12 cellular contexts compared by ENCODE assay signal in the genomic region with DNA sequence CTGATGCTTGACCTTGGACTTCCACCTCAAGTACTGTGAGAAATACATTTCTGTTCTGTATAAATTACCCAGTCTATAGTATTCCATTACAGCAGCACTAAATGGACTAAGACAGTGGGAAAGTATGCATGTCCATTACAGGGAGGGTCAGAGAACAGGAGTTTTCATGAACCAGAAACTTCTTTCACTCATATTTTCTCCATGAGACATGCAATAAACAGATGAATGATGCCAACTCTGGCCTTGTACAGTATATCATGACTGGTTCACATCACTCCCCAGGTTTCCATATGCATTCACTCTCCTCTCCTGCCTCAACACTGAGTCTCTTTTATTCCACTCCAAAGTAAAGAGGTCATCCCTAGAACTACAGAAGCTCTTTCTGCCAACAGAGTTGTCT. TPM values are rescaled to one million over a fixed set of nuclear protein-coding genes. Genes with fewer than 3 reads are reported as not detected.
DNase-seq lines count a peak whose midpoint lies in the region; ATAC-seq, FAIRE-seq and TF ChIP-seq lines count a peak whose summit lies in the region.
"Had no signal": no experiment of that assay in that cellular context is flagged by ENCODE, and none has a peak within 500 bp of the region (broad histone marks: within the 10 kb centered on the region; RNA-seq: fewer than 3 reads in every experiment).

No MANE protein-coding gene starts in this region.

- no peak for DNase-seq in activated naive CD4-positive, alpha-beta T cell treated with anti-CD3 and anti-CD28 coated beads, Interleukin-2, amount 50 U/mL, for 72 hours (ENCODE audit: low spot score in 2 of 2)
- no peak for DNase-seq in GM12878 (ENCODE audit: low read depth, low spot score)
- peak; percentile 50 for DNase-seq in mesenchymal stem cell
- no peak for DNase-seq in CD8-positive, alpha-beta memory T cell
- no peak for DNase-seq in medulla oblongata (ENCODE audit: extremely low spot score)
- DNase-seq: activated CD8-positive, alpha-beta T cell treated with anti-CD3 and anti-CD28 coated beads for 36 hours; body of pancreas; NCI-H510A treated with DMSO at 0.1 percent for 48 hours; stimulated activated CD4-positive, alpha-beta T cell treated with anti-CD3 and anti-CD28 coated beads, Interleukin-2, amount 100 ng/mL, for 24 hours had no signal

- H3K27me3 ChIP-seq in GM12878 (replicated peaks in 1 of 2; ENCODE audit: control insufficient read depth in 2 of 2, insufficient read depth in 2 of 2, low read length in 1 of 2) (no peaks in the 10 kb centered on the region), mesenchymal stem cell (ENCODE audit: control insufficient read depth in 1 of 2, insufficient read depth in 1 of 2, low read length in 2 of 2) (no peaks in the 10 kb centered on the region), subcutaneous abdominal adipose tissue (ENCODE audit: control insufficient read depth in 5 of 5, insufficient read depth in 4 of 5, low read length in 5 of 5) (no peaks in the 10 kb centered on the region)
- H3K27me3 ChIP-seq in CD8-positive, alpha-beta memory T cell (ENCODE audit: insufficient read depth, low read length, poor library complexity, severe bottlenecking) = no peaks in the 10 kb centered on the region
- H3K27me3 ChIP-seq: body of pancreas had no signal

- H3K36me3 Mint-ChIP-seq in activated naive CD4-positive, alpha-beta T cell treated with anti-CD3 and anti-CD28 coated beads, Interleukin-2, amount 50 U/mL, for 24 hours = peaks cover 4% of the 10 kb centered on the region
- H3K36me3 Mint-ChIP-seq in activated naive CD4-positive, alpha-beta T cell treated with anti-CD3 and anti-CD28 coated beads, Interleukin-2, amount 50 U/mL, for 72 hours = peaks cover 12 to 46% of the 10 kb centered on the region in 2 donors
- H3K36me3 Mint-ChIP-seq in CD8-positive, alpha-beta memory T cell = peaks cover 0 to 6% (median 1%) of the 10 kb centered on the region in 3 donors

- no peak overlapping the region for H2BK5ac ChIP-seq in mesenchymal stem cell (ENCODE audit: low read depth, low read length, poor library complexity, severe bottlenecking)

- TF ChIP-seq EP300 in GM12878 (IDR thresholded peaks at IDR 0.05; ENCODE audit: borderline replicate concordance in 1 of 2, control insufficient read depth in 1 of 2, low read depth in 2 of 2, low read length in 2 of 2) = no peak

- H2AK5ac ChIP-seq in mesenchymal stem cell (ENCODE audit: low read length, severe bottlenecking) = no peak overlapping the region

- intact Hi-C loops in GM12878 (cut with micrococcal nuclease; ENCODE audit: unreplicated experiment) = no loop called here

- H4K91ac ChIP-seq in mesenchymal stem cell (ENCODE audit: low read length) = no peak overlapping the region

- POLR2A ChIA-PET in GM12878 (lab: Charles Lee) = no interaction called here
- POLR2A ChIA-PET in CD8-positive, alpha-beta memory T cell (lab: Charles Lee) = interaction anchor here (0.6 kb wide), 1 partner anchor 53 kb away, joined by 3 read pairs; no protein-coding TSS in a partner anchor

- H3K9me3 Mint-ChIP-seq in activated naive CD4-positive, alpha-beta T cell treated with anti-CD3 and anti-CD28 coated beads, Interleukin-2, amount 50 U/mL, for 24 hours = no peaks in the 10 kb centered on the region
- peaks cover 0 to 8% of the 10 kb centered on the region in 2 donors for H3K9me3 Mint-ChIP-seq in activated naive CD4-positive, alpha-beta T cell treated with anti-CD3 and anti-CD28 coated beads, Interleukin-2, amount 50 U/mL, for 72 hours
- no peaks in the 10 kb centered on the region for H3K9me3 Mint-ChIP-seq in CD8-positive, alpha-beta memory T cell
- H3K9me3 Mint-ChIP-seq: activated CD8-positive, alpha-beta T cell treated with anti-CD3 and anti-CD28 coated beads for 36 hours had no signal

- H2BK12ac ChIP-seq in mesenchymal stem cell (ENCODE audit: low read length in 2 of 2) = peak overlapping the region; percentile 47 to 93

- H2BK15ac ChIP-seq in mesenchymal stem cell (ENCODE audit: low read depth, poor library complexity, severe bottlenecking) = no peak overlapping the region

- RAD21 ChIA-PET in GM12878 (lab: Charles Lee; ENCODE audit: unreplicated experiment) = interaction anchor here (0.6 to 1.3 kb wide), 4 partner anchors 63 to 167 kb away, joined by 3 to 4 read pairs (median 3); partner anchors contain the start of gene AIM2

- no peak overlapping the region for H3K9ac ChIP-seq in GM12878 (ENCODE audit: control insufficient read depth, insufficient read depth, low read length)
- peak overlapping the region; percentile 57 for H3K9ac ChIP-seq in mesenchymal stem cell (ENCODE audit: low read length)
- H3K9ac ChIP-seq in subcutaneous abdominal adipose tissue (ENCODE audit: low read length in 5 of 5) = peak overlapping the region in 1 of 5 donors; percentile 63

- peak overlapping the region; percentile 74 for H2AFZ ChIP-seq in GM12878 (ENCODE audit: control insufficient read depth, low read depth, low read length)
- H2AFZ ChIP-seq in mesenchymal stem cell (ENCODE audit: low read depth, low read length) = no peak overlapping the region

- TF ChIP-seq CTCF in GM12878 (IDR thresholded peaks at IDR 0.05 in 2 of 3, conservative IDR thresholded peaks at IDR 0.05 in 1 of 3; ENCODE audit: control insufficient read depth in 2 of 3, extremely low read depth in 1 of 3, insufficient read depth in 1 of 3, low read depth in 3 of 3, low read length in 3 of 3) = no peak

- no peaks in the 10 kb centered on the region for H3K27me3 Mint-ChIP-seq in activated naive CD4-positive, alpha-beta T cell treated with anti-CD3 and anti-CD28 coated beads, Interleukin-2, amount 50 U/mL, for 24 hours
- no peaks in the 10 kb centered on the region for H3K27me3 Mint-ChIP-seq in CD8-positive, alpha-beta memory T cell
- H3K27me3 Mint-ChIP-seq: activated CD8-positive, alpha-beta T cell treated with anti-CD3 and anti-CD28 coated beads for 36 hours had no signal

- H3K27ac Mint-ChIP-seq in activated naive CD4-positive, alpha-beta T cell treated with anti-CD3 and anti-CD28 coated beads, Interleukin-2, amount 50 U/mL, for 24 hours = peak overlapping the region; percentile 3
- H3K27ac Mint-ChIP-seq in activated naive CD4-positive, alpha-beta T cell treated with anti-CD3 and anti-CD28 coated beads, Interleukin-2, amount 50 U/mL, for 72 hours = peak overlapping the region in 1 of 2 donors; percentile 11
- H3K27ac Mint-ChIP-seq in CD8-positive, alpha-beta memory T cell = peak overlapping the region in 3 of 8 donors; percentile 38 to 64 (median 53)

- H3K27ac ChIP-seq in GM12878 (ENCODE audit: control insufficient read depth, insufficient read depth) (no peak overlapping the region), mesenchymal stem cell (ENCODE audit: low read length, poor library complexity, severe bottlenecking) (no peak overlapping the region), subcutaneous abdominal adipose tissue (ENCODE audit: low read depth, low read length) (peak overlapping the region; percentile 70)
- no peak overlapping the region for H3K27ac ChIP-seq in CD8-positive, alpha-beta memory T cell (ENCODE audit: low read depth, low read length)

- peaks cover 39% of the 10 kb centered on the region for H3K4me1 Mint-ChIP-seq in activated naive CD4-positive, alpha-beta T cell treated with anti-CD3 and anti-CD28 coated beads, Interleukin-2, amount 50 U/mL, for 24 hours
- H3K4me1 Mint-ChIP-seq in CD8-positive, alpha-beta memory T cell = peaks cover 31 to 44% (median 41%) of the 10 kb centered on the region in 3 donors

- H3K4ac ChIP-seq in mesenchymal stem cell (ENCODE audit: low read depth in 1 of 2, low read length in 2 of 2) = peak overlapping the region; percentile 22 to 35

- TF ChIP-seq POLR2A in GM12878 (IDR thresholded peaks at IDR 0.05; ENCODE audit: low read depth, low read length) = no peak

- H4K20me1 ChIP-seq in GM12878 (ENCODE audit: control insufficient read depth, insufficient read depth) = no peaks in the 10 kb centered on the region

- H3K4me2 ChIP-seq in GM12878 (ENCODE audit: control insufficient read depth, insufficient read depth) = no peak overlapping the region
- H3K4me2 ChIP-seq in mesenchymal stem cell (ENCODE audit: low read length, poor library complexity, severe bottlenecking) = no peak overlapping the region

- no TSS peak for BruUV-seq in GM12878 (replicated peaks; lab: Mats Ljungman, UMichigan)

- peak overlapping the region; percentile 42 for H2BK120ac ChIP-seq in mesenchymal stem cell (ENCODE audit: low read depth, low read length)

- H3K4me1 ChIP-seq in GM12878 (ENCODE audit: control insufficient read depth, insufficient read depth, low read length) = peaks cover 15% of the 10 kb centered on the region; the same call in 1 of the 2 replicates
- peaks cover 1% of the 10 kb centered on the region for H3K4me1 ChIP-seq in mesenchymal stem cell (ENCODE audit: control insufficient read depth, insufficient read depth, low read depth, low read length)
- peaks cover 11 to 41% (median 28%) of the 10 kb centered on the region in 5 donors for H3K4me1 ChIP-seq in subcutaneous abdominal adipose tissue (ENCODE audit: control insufficient read depth in 5 of 5, insufficient read depth in 5 of 5, low read length in 5 of 5)
- peaks cover 13% of the 10 kb centered on the region for H3K4me1 ChIP-seq in CD8-positive, alpha-beta memory T cell (ENCODE audit: insufficient read depth, low read length)
- H3K4me1 ChIP-seq: body of pancreas had no signal

- H3K9me3 ChIP-seq in GM12878 (replicated peaks; ENCODE audit: control insufficient read depth, insufficient read depth, low read length) = no peaks in the 10 kb centered on the region; the same call in 2 of the 3 replicates
- H3K9me3 ChIP-seq in mesenchymal stem cell (ENCODE audit: control insufficient read depth, low read length) = no peaks in the 10 kb centered on the region
- no peaks in the 10 kb centered on the region for H3K9me3 ChIP-seq in subcutaneous abdominal adipose tissue (ENCODE audit: control insufficient read depth in 5 of 5, low read length in 5 of 5)
- H3K9me3 ChIP-seq in CD8-positive, alpha-beta memory T cell (ENCODE audit: low read length) = no peaks in the 10 kb centered on the region
- H3K9me3 ChIP-seq: body of pancreas had no signal

- SMC1A ChIA-PET in GM12878 (lab: Charles Lee; ENCODE audit: uncharacterized antibody, unreplicated experiment) = interaction anchor here (0.9 to 1.4 kb wide), 6 partner anchors 11 to 83 kb away, joined by 3 to 10 read pairs (median 4); partner anchors contain the start of gene AIM2

- H3K79me1 ChIP-seq in mesenchymal stem cell (replicated peaks; ENCODE audit: low read length, poor library complexity, severe bottlenecking) = no peaks in the 10 kb centered on the region

- FAIRE-seq in GM12878 (lab: Jason Lieb, UNC) = no peak

- H3K18ac ChIP-seq in mesenchymal stem cell (ENCODE audit: low read depth in 1 of 2, low read length in 2 of 2) = peak overlapping the region; percentile 78 to 91

- H3K4me3 Mint-ChIP-seq in activated naive CD4-positive, alpha-beta T cell treated with anti-CD3 and anti-CD28 coated beads, Interleukin-2, amount 50 U/mL, for 24 hours = no peak overlapping the region
- no peak overlapping the region for H3K4me3 Mint-ChIP-seq in CD8-positive, alpha-beta memory T cell
- H3K4me3 Mint-ChIP-seq: activated CD8-positive, alpha-beta T cell treated with anti-CD3 and anti-CD28 coated beads for 36 hours had no signal

- H3K23ac ChIP-seq in mesenchymal stem cell (ENCODE audit: low read length in 2 of 2) = no peak overlapping the region

- peak overlapping the region; percentile 19 for H4K8ac ChIP-seq in mesenchymal stem cell (ENCODE audit: low read length)

- peak overlapping the region in 1 of 2 experiments; percentile 38 for H3K14ac ChIP-seq in mesenchymal stem cell (ENCODE audit: low read length in 2 of 2)

- no peak for ATAC-seq in activated naive CD4-positive, alpha-beta T cell treated with anti-CD3 and anti-CD28 coated beads, Interleukin-2, amount 50 U/mL, for 72 hours
- ATAC-seq in GM12878 (no peak), HG03520 (IDR thresholded peaks at IDR 0.05; ENCODE audit: unreplicated experiment) (no peak)
- ATAC-seq: activated CD8-positive, alpha-beta T cell treated with anti-CD3 and anti-CD28 coated beads for 36 hours had no signal

- CTCF ChIA-PET in GM12878 (lab: Yijun Ruan, JAX) = interaction anchor here (0.6 to 1.9 kb wide), 5 partner anchors 15 to 591 kb away, joined by 3 to 6 read pairs (median 3); no protein-coding TSS in a partner anchor
- CTCF ChIA-PET in CD8-positive, alpha-beta memory T cell (lab: Charles Lee) = no interaction called here

- in situ Hi-C loops in GM12878 (cut with MboI) = loop anchor here (5.0 to 10.0 kb wide), 2 partner anchors 173 to 720 kb away; partner anchors contain the start of genes CD1C and MNDA

- H3K79me2 ChIP-seq in GM12878 (ENCODE audit: control insufficient read depth, insufficient read depth, low read length) = peaks cover 14% of the 10 kb centered on the region

- TF ChIP-seq RAD21 in GM12878 (IDR thresholded peaks at IDR 0.05; ENCODE audit: insufficient read depth, low read depth, low read length) = no peak

- H3K4me3 ChIP-seq in GM12878 = no peak overlapping the region
- peak overlapping the region in 1 of 2 experiments; percentile 25 for H3K4me3 ChIP-seq in mesenchymal stem cell (ENCODE audit: insufficient read depth in 1 of 2, low read depth in 1 of 2, low read length in 2 of 2)
- peak overlapping the region in 2 of 5 donors; percentile 20 to 27 for H3K4me3 ChIP-seq in subcutaneous abdominal adipose tissue (ENCODE audit: low read depth in 1 of 5, low read length in 5 of 5)
- H3K4me3 ChIP-seq in CD8-positive, alpha-beta memory T cell (ENCODE audit: low read length) = no peak overlapping the region
- H3K4me3 ChIP-seq: body of pancreas had no signal

- H3K36me3 ChIP-seq in GM12878 (ENCODE audit: control insufficient read depth in 2 of 2, insufficient read depth in 2 of 2, low read length in 1 of 2) (no peaks in the 10 kb centered on the region), mesenchymal stem cell (ENCODE audit: control insufficient read depth in 1 of 2, insufficient read depth in 2 of 2, low read depth in 1 of 2, low read length in 2 of 2) (no peaks in the 10 kb centered on the region), subcutaneous abdominal adipose tissue (ENCODE audit: control insufficient read depth in 5 of 5, insufficient read depth in 5 of 5, low read length in 5 of 5) (no peaks in the 10 kb centered on the region)
- H3K36me3 ChIP-seq in CD8-positive, alpha-beta memory T cell (ENCODE audit: insufficient read depth, low read length) = no peaks in the 10 kb centered on the region

RNA-seq across cellular contexts. Expression of gene IFI16, which starts 4.5 kb away (rescaled TPM):
- total RNA-seq in activated naive CD4-positive, alpha-beta T cell treated with anti-CD3 and anti-CD28 coated beads, Interleukin-2, amount 50 U/mL, for 72 hours = 100 to 1,000 TPM; 226 to 314 TPM
- total RNA-seq in GM12878 (2013; cell fraction: nucleolus; rRNA removed) = 152 and 157 TPM in 2 replicates
- total RNA-seq in GM12878 (2014; rRNA removed) (147 and 155 TPM in 2 replicates), GM12878 (2014; rRNA removed; fragmentation: Illumina TruSeq; extraction: Trizol) (120 and 123 TPM in 2 replicates), GM12878 (2021) (185 and 196 TPM in 2 replicates)
- 119 TPM for polyA plus RNA-seq in GM12878 (2011; ENCODE audit: low read depth)
- polyA plus RNA-seq in GM12878 (2011; rRNA removed) (375 and 581 TPM in 2 replicates), GM12878 (2014; fragmentation: Illumina TruSeq; extraction: Trizol) (366 and 473 TPM in 2 replicates), GM12878 (2014; fragmentation: Nextera tagmentation; extraction: Ambion mirVana) (100 to 1,000 TPM; 191 to 255 TPM), GM12878 (2014; rRNA removed) (188 and 232 TPM in 2 replicates), GM12878 (2016; fragmentation: Nextera tagmentation; extraction: Ambion mirVana) (100 to 1,000 TPM; 149 to 165 TPM)
- 144 and 189 TPM in 2 replicates for polyA plus RNA-seq in GM12878 (2011; cell fraction: cytosol; rRNA removed)
- 193 and 199 TPM in 2 replicates for polyA plus RNA-seq in GM12878 (2011; cell fraction: nucleus; rRNA removed)
- polyA plus RNA-seq in GM12878 (2012) = 175 and 215 TPM in 2 replicates
- polyA minus RNA-seq in GM12878 (2011; rRNA and poly(A)+ RNA removed) = 163 and 190 TPM in 2 replicates
- polyA minus RNA-seq in GM12878 (2011; cell fraction: cytosol; rRNA and poly(A)+ RNA removed) = 90.2 and 92.9 TPM in 2 replicates
- 119 and 143 TPM in 2 replicates for polyA minus RNA-seq in GM12878 (2011; cell fraction: nucleus; rRNA and poly(A)+ RNA removed)
- polyA plus RNA-seq in mesenchymal stem cell (2013, experiment 1 of 2) = 194 TPM
- 191 TPM for polyA plus RNA-seq in mesenchymal stem cell (2013, experiment 2 of 2)
- total RNA-seq in CD8-positive, alpha-beta memory T cell = 100 to 1,000 TPM; 175 to 186 TPM
- 126 TPM for polyA plus RNA-seq in CD8-positive, alpha-beta memory T cell
